Comparison of ENCODE assay signal across 14 cellular contexts in the genomic region with DNA sequence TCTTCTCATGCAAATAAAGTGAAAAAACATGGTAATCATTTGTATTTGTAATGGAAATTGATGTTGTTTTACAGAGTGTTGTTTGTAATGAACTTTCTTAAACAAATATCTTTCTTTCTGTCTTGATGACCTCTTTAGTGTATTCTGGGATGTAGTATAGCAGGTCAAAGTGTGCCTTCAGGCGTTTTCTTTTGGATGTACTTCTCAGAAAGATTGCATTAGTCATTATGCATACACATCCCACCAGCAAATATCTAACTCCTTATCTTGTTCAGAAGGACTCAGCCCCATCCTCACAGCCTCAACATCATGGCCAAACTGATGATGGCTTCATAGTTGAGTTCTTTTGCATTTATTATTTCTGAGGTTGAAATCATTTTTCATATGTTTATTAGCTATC.
DNase-seq lines count a peak whose midpoint lies in the region; ATAC-seq and TF ChIP-seq lines count a peak whose summit lies in the region.
"Had no signal": no experiment of that assay in that cellular context is flagged by ENCODE, and none has a peak within 500 bp of the region (broad histone marks: within the 10 kb centered on the region; RNA-seq: fewer than 3 reads in every experiment).

No MANE protein-coding gene starts in this region.

- H3K9me3 ChIP-seq in breast epithelium: no peaks in the 10 kb centered on the region
- H3K9me3 ChIP-seq in RWPE2 (ENCODE audit: severe bottlenecking): no peaks in the 10 kb centered on the region
- H3K9me3 ChIP-seq in hepatocyte (ENCODE audit: low read depth): no peaks in the 10 kb centered on the region
- H3K9me3 ChIP-seq in left lung: no peaks in the 10 kb centered on the region

- ATAC-seq in RWPE2 (ENCODE audit: low read depth) (peak; percentile 80), left lung (no peak), GM21390 (IDR thresholded peaks at IDR 0.05; ENCODE audit: unreplicated experiment) (no peak)
- ATAC-seq: CD8-positive, alpha-beta T cell had no signal

- H3K27me3 Mint-ChIP-seq in MCF 10A (ENCODE audit: insufficient read depth, unreplicated experiment): peaks cover 1% of the 10 kb centered on the region

- H4K20me1 ChIP-seq in hepatocyte (ENCODE audit: insufficient read depth, poor library complexity, severe bottlenecking): no peaks in the 10 kb centered on the region

- H3K27me3 ChIP-seq in breast epithelium (no peaks in the 10 kb centered on the region), RWPE2 (ENCODE audit: insufficient read depth, poor library complexity, severe bottlenecking) (no peaks in the 10 kb centered on the region), hepatocyte (no peaks in the 10 kb centered on the region), left lung (no peaks in the 10 kb centered on the region)

- H3K4me2 ChIP-seq in hepatocyte: no peak overlapping the region

- H3K4me3 Mint-ChIP-seq in MCF 10A (ENCODE audit: unreplicated experiment): no peak overlapping the region
- H3K4me3 Mint-ChIP-seq: CD14-positive monocyte; CD8-positive, alpha-beta T cell had no signal

- H3K4me1 Mint-ChIP-seq in MCF 10A (ENCODE audit: insufficient read depth, unreplicated experiment): peaks cover 6% of the 10 kb centered on the region
- H3K4me1 Mint-ChIP-seq: CD14-positive monocyte had no signal

- POLR2A ChIA-PET in MCF 10A (lab: Yijun Ruan, JAX): interaction anchor here (0.7 kb wide), 1 partner anchor 594 kb away, joined by 4 read pairs; no protein-coding TSS in a partner anchor

- DNase-seq in MCF 10A (ENCODE audit: unreplicated experiment) (peak; percentile 21), breast epithelium (ENCODE audit: low spot score in 2 of 2) (no peak), RWPE2 (ENCODE audit: low spot score) (no peak), hepatocyte (ENCODE audit: low spot score) (no peak), left lung (no peak), NCI-H345 (lab: John Stamatoyannopoulos, UW) (no peak), erythroblast (lab: John Stamatoyannopoulos, UW) (no peak)
- DNase-seq: CD8-positive, alpha-beta T cell; COR-L47; HCEC 1CT had no signal

- 24% methylated on average over 1 of the region's 1 CpG for WGBS in hepatocyte (ENCODE audit: low lambda C conversion rate, missing lambda C conversion rate)

- TF ChIP-seq POLR2A in breast epithelium (IDR thresholded peaks at IDR 0.05): no peak
- no peak for TF ChIP-seq POLR2A in erythroblast (IDR thresholded peaks at IDR 0.05; ENCODE audit: low read length)

- H3K27ac ChIP-seq in breast epithelium (no peak overlapping the region), RWPE2 (ENCODE audit: poor library complexity, severe bottlenecking) (no peak overlapping the region), hepatocyte (peak overlapping the region; percentile 19), left lung (no peak overlapping the region)
- H3K27ac ChIP-seq: 22Rv1, HL-60 had no signal

- intact Hi-C loops in MCF 10A (cut with micrococcal nuclease): no loop called here
- intact Hi-C loops in breast epithelium (cut with DNase I; ENCODE audit: low total_unique reads): no loop called here
- intact Hi-C loops in left lung (cut with DNase I): no loop called here

- H3K4me3 ChIP-seq in breast epithelium (no peak overlapping the region), RWPE2 (ENCODE audit: severe bottlenecking) (no peak overlapping the region), hepatocyte (no peak overlapping the region), left lung (no peak overlapping the region)

- H3K36me3 ChIP-seq in breast epithelium (no peaks in the 10 kb centered on the region), RWPE2 (ENCODE audit: low read depth) (no peaks in the 10 kb centered on the region), hepatocyte (replicated peaks; ENCODE audit: insufficient read depth, low read depth) (no peaks in the 10 kb centered on the region), left lung (peaks cover 0 to 38% of the 10 kb centered on the region in 2 donors)

- H2AFZ ChIP-seq in hepatocyte: no peak overlapping the region

- no peaks in the 10 kb centered on the region for H3K4me1 ChIP-seq in breast epithelium
- H3K4me1 ChIP-seq in RWPE2 (ENCODE audit: insufficient read depth, poor library complexity, severe bottlenecking): no peaks in the 10 kb centered on the region
- no peaks in the 10 kb centered on the region for H3K4me1 ChIP-seq in hepatocyte (ENCODE audit: insufficient read depth)
- no peaks in the 10 kb centered on the region for H3K4me1 ChIP-seq in left lung

- BruUV-seq in MCF 10A (replicated peaks; lab: Mats Ljungman, UMichigan): no TSS peak

- H3K27ac Mint-ChIP-seq in MCF 10A (ENCODE audit: low read depth, unreplicated experiment): no peak overlapping the region
- H3K27ac Mint-ChIP-seq: CD8-positive, alpha-beta T cell had no signal

- H3K9me2 ChIP-seq in hepatocyte (replicated peaks; ENCODE audit: insufficient read depth): no peaks in the 10 kb centered on the region

- no peaks in the 10 kb centered on the region for H3K79me2 ChIP-seq in hepatocyte

- H3K9me3 Mint-ChIP-seq in MCF 10A (ENCODE audit: unreplicated experiment): no peaks in the 10 kb centered on the region
- H3K9me3 Mint-ChIP-seq: CD14-positive monocyte; CD8-positive, alpha-beta T cell had no signal

- TF ChIP-seq CTCF in MCF 10A (IDR thresholded peaks at IDR 0.05; ENCODE audit: unreplicated experiment) (no peak), breast epithelium (IDR thresholded peaks at IDR 0.05) (no peak), RWPE2 (IDR thresholded peaks at IDR 0.05; ENCODE audit: poor library complexity, severe bottlenecking) (no peak), hepatocyte (IDR thresholded peaks at IDR 0.05; ENCODE audit: poor library complexity) (no peak), left lung (IDR thresholded peaks at IDR 0.05) (no peak)

- H3K36me3 Mint-ChIP-seq in MCF 10A (ENCODE audit: insufficient read depth, unreplicated experiment): no peaks in the 10 kb centered on the region
- H3K36me3 Mint-ChIP-seq: CD8-positive, alpha-beta T cell had no signal

- CTCF ChIA-PET in MCF 10A (lab: Yijun Ruan, JAX): interaction anchor here (0.7 kb wide), 2 partner anchors 285 to 393 kb away, joined by 3 read pairs; no protein-coding TSS in a partner anchor
